Comparison of ENCODE assay signal across 12 cellular contexts in genomic region chr16:57374067-57374534, GRCh38. TPM values are rescaled to one million over a fixed set of nuclear protein-coding genes. Genes with fewer than 3 reads are reported as not detected.
DNase-seq lines count a peak whose midpoint lies in the region; ATAC-seq, FAIRE-seq and TF ChIP-seq lines count a peak whose summit lies in the region.
"Had no signal": no experiment of that assay in that cellular context is flagged by ENCODE, and none has a peak within 500 bp of the region (broad histone marks: within the 10 kb centered on the region; RNA-seq: fewer than 3 reads in every experiment).

No MANE protein-coding gene starts in this region.

- H3K4me2 ChIP-seq in A549 (no peak overlapping the region), osteoblast (ENCODE audit: insufficient read depth, low read length) (no peak overlapping the region)

- TF ChIP-seq CTCF in A549 (IDR thresholded peaks at IDR 0.05) (no peak), esophagus muscularis mucosa (IDR thresholded peaks at IDR 0.05) (no peak), osteoblast (IDR thresholded peaks at IDR 0.05; ENCODE audit: extremely low read depth, low read depth, low read length) (no peak), GM20000 (IDR thresholded peaks at IDR 0.05; ENCODE audit: extremely low read depth, missing control alignments) (no peak)

- no peak for ATAC-seq in A549
- no peak for ATAC-seq in GM21423 (IDR thresholded peaks at IDR 0.05; ENCODE audit: unreplicated experiment)
- no peak for ATAC-seq in HG02571 (IDR thresholded peaks at IDR 0.05; ENCODE audit: unreplicated experiment)

- H3K36me3 ChIP-seq in esophagus muscularis mucosa (no peaks in the 10 kb centered on the region), osteoblast (ENCODE audit: insufficient read depth, low read length) (no peaks in the 10 kb centered on the region)

- CTCF ChIA-PET in A549 (lab: Yijun Ruan, JAX): interaction anchor here (1.0 to 1.8 kb wide), 6 partner anchors 18 to 73 kb away, joined by 3 to 6 read pairs (median 4); no protein-coding TSS in a partner anchor

- H3K79me2 ChIP-seq in osteoblast (ENCODE audit: insufficient read depth, low read length): no peaks in the 10 kb centered on the region

- TF ChIP-seq POLR2A in A549 (IDR thresholded peaks at IDR 0.05; ENCODE audit: low read length) (no peak), esophagus muscularis mucosa (IDR thresholded peaks at IDR 0.05; ENCODE audit: low read depth) (no peak)

- TF ChIP-seq EP300 in A549 (IDR thresholded peaks at IDR 0.05): no peak
- no peak for TF ChIP-seq EP300 in esophagus muscularis mucosa (IDR thresholded peaks at IDR 0.05)

- POLR2A ChIA-PET in A549 (lab: Yijun Ruan, JAX): no interaction called here

- no peak for FAIRE-seq in A549 (lab: Jason Lieb, UNC)

- intact Hi-C loops in esophagus muscularis mucosa (cut with DNase I): loop anchor here (5.0 kb wide), 1 partner anchor 43 kb away; no protein-coding TSS in a partner anchor

- H3K27me3 ChIP-seq in esophagus muscularis mucosa: no peaks in the 10 kb centered on the region
- H3K27me3 ChIP-seq in osteoblast (ENCODE audit: insufficient read depth, low read length): peaks cover 30% of the 10 kb centered on the region

- WGBS in A549 (ENCODE audit: missing lambda C conversion rate): 68% methylated on average over 9 of the region's 9 CpGs
- WGBS in esophagus muscularis mucosa: 35% methylated on average over 8 of the region's 9 CpGs

- TF ChIP-seq RAD21 in A549 (conservative IDR thresholded peaks at IDR 0.05 in 1 of 2, IDR thresholded peaks at IDR 0.05 in 1 of 2): no peak

- H3K9me3 ChIP-seq in A549 (no peaks in the 10 kb centered on the region), esophagus muscularis mucosa (no peaks in the 10 kb centered on the region), osteoblast (ENCODE audit: low read depth, low read length) (no peaks in the 10 kb centered on the region)

- DNase-seq in A549 (ENCODE audit: low read depth in 1 of 2, low spot score in 1 of 2) (no peak), HK-2 (ENCODE audit: unreplicated experiment) (peak; percentile 46), esophagus muscularis mucosa (ENCODE audit: extremely low spot score) (no peak), osteoblast (ENCODE audit: insufficient read length, low spot score, missing footprints) (peak; percentile 78), GM20000 (ENCODE audit: low spot score) (no peak), DMS53 treated with DMSO at 0.1 percent for 48 hours (lab: John Stamatoyannopoulos, UW; ENCODE audit: unreplicated experiment) (no peak)
- DNase-seq: COR-L47, NCI-H1417, nephron progenitor cell had no signal

- peaks cover 50% of the 10 kb centered on the region for H3K4me1 ChIP-seq in A549
- H3K4me1 ChIP-seq in esophagus muscularis mucosa: peaks cover 41 to 79% (median 73%) of the 10 kb centered on the region in 4 donors
- H3K4me1 ChIP-seq in osteoblast (ENCODE audit: insufficient read depth, low read length): peaks cover 14% of the 10 kb centered on the region

- H3K4me3 ChIP-seq in A549 (no peak overlapping the region), esophagus muscularis mucosa (peak overlapping the region; percentile 75 to 83 (median 80)), osteoblast (ENCODE audit: insufficient read depth, low read length) (no peak overlapping the region)

- H3K27ac ChIP-seq in A549: peak overlapping the region; percentile 32 to 80; a peak in 4 of 6 replicates
- H3K27ac ChIP-seq in esophagus muscularis mucosa (replicated peaks in 1 of 4): peak overlapping the region; percentile 95 to 97 (median 96)
- H3K27ac ChIP-seq in osteoblast (ENCODE audit: low read depth, low read length): no peak overlapping the region

- no peaks in the 10 kb centered on the region for H4K20me1 ChIP-seq in osteoblast (ENCODE audit: insufficient read depth, low read length)

- H2AFZ ChIP-seq in osteoblast (ENCODE audit: low read length): no peak overlapping the region

TF ChIP-seq in A549, 52 proteins besides CTCF, POLR2A, EP300 and RAD21:
- TF ChIP-seq BHLHE40 (IDR thresholded peaks at IDR 0.05; ENCODE audit: low read depth, low read length): no peak
- no peak for TF ChIP-seq PHF8 (IDR thresholded peaks at IDR 0.05; ENCODE audit: borderline replicate concordance, low read depth)
- no peak for TF ChIP-seq NPAS2 (CRISPR knock-in tag; IDR thresholded peaks at IDR 0.05; ENCODE audit: borderline replicate concordance)
- TF ChIP-seq ZNF302 (CRISPR knock-in tag; IDR thresholded peaks at IDR 0.05): no peak
- no peak for TF ChIP-seq FOSB (CRISPR knock-in tag; IDR thresholded peaks at IDR 0.05)
- no peak for TF ChIP-seq CBX2 (IDR thresholded peaks at IDR 0.05; ENCODE audit: borderline replicate concordance, low read depth)
- TF ChIP-seq TFCP2L1 (CRISPR knock-in tag; IDR thresholded peaks at IDR 0.05): no peak
- no peak for TF ChIP-seq CBX8 (IDR thresholded peaks at IDR 0.05)

RNA-seq across cellular contexts. Expression of gene CX3CL1, which starts 1.8 kb away (rescaled TPM):
- 0.10 and 0.17 TPM in 2 replicates for polyA plus RNA-seq in A549 (2011; rRNA removed)
- polyA plus RNA-seq in A549 (2012; cell fraction: cytosol; rRNA removed): 0.04 and 0.10 TPM in 2 replicates
- polyA plus RNA-seq in A549 (2012; cell fraction: nucleus; rRNA removed): 0.18 and 0.21 TPM in 2 replicates
- 0.08 to 0.17 TPM (median 0.08 TPM) in 3 replicates for polyA plus RNA-seq in A549 (2017; fragmentation: RNase III; extraction: RNeasy Plus Mini Kit Qiagen cat#74134 plus additional on column Dnase treatment)
- polyA minus RNA-seq in A549 (2011; rRNA and poly(A)+ RNA removed): 0.08 and 0.19 TPM in 2 replicates
- 10 to 100 TPM; 26.8 to 40.4 (median 29.9) TPM for total RNA-seq in esophagus muscularis mucosa
- total RNA-seq in osteoblast: under 0.01 TPM in 1 of 2 replicates, not detected in the other
- total RNA-seq: T-helper 1 cell treated with Interleukin-12 subunit alpha and Interleukin-12 subunit beta and Interleukin-4 antibody, amounts not matched to agents 30 ng/mL and 1 ng/mL, for 36 hours had no signal

RNA-seq across cellular contexts. Expression of gene CCL22, which starts 15.5 kb away (rescaled TPM):
- not detected in 2 replicates for polyA plus RNA-seq in A549 (2011; rRNA removed)
- not detected in 2 replicates for polyA plus RNA-seq in A549 (2012; cell fraction: cytosol; rRNA removed)
- polyA plus RNA-seq in A549 (2012; cell fraction: nucleus; rRNA removed): not detected in 2 replicates
- not detected in 3 replicates for polyA plus RNA-seq in A549 (2017; fragmentation: RNase III; extraction: RNeasy Plus Mini Kit Qiagen cat#74134 plus additional on column Dnase treatment)
- polyA minus RNA-seq in A549 (2011; rRNA and poly(A)+ RNA removed): not detected in 2 replicates
- not detected for total RNA-seq in esophagus muscularis mucosa
- not detected in 2 replicates for total RNA-seq in osteoblast

RNA-seq across cellular contexts. Expression of gene CCL17, which starts 30.5 kb away (rescaled TPM):
- not detected in 2 replicates for polyA plus RNA-seq in A549 (2011; rRNA removed)
- not detected in 2 replicates for polyA plus RNA-seq in A549 (2012; cell fraction: cytosol; rRNA removed)
- not detected in 2 replicates for polyA plus RNA-seq in A549 (2012; cell fraction: nucleus; rRNA removed)
- polyA plus RNA-seq in A549 (2017; fragmentation: RNase III; extraction: RNeasy Plus Mini Kit Qiagen cat#74134 plus additional on column Dnase treatment): not detected in 3 replicates
- not detected in 2 replicates for polyA minus RNA-seq in A549 (2011; rRNA and poly(A)+ RNA removed)
- total RNA-seq in esophagus muscularis mucosa: not detected
- not detected in 2 replicates for total RNA-seq in osteoblast

Comparison
In these comparisons a context has a peak if more than half of its experiments do, and no peak if none do; other contexts are left out.
1. DNase-seq: peak in HK-2 (single experiment) and osteoblast (single experiment); none in A549 (0 of 2), esophagus muscularis mucosa (single experiment), GM20000 (single experiment) and DMS53 treated with DMSO at 0.1 percent for 48 hours (single experiment).
2. H3K4me3 ChIP-seq: peak in esophagus muscularis mucosa (4 of 4); none in A549 (single experiment) and osteoblast (single experiment).
3. RNA of gene CX3CL1, which starts 1.8 kb away (total RNA-seq): 26.8 to 40.4 TPM in esophagus muscularis mucosa; under 0.01 TPM in osteoblast; every median in the first group is over 10 times any median in the second.